In genomic region chr3:129185774-129186173, GRCh38 we compare ENCODE assay signal across 11 cellular contexts. TPM values are rescaled to one million over a fixed set of nuclear protein-coding genes. Genes with fewer than 3 reads are reported as not detected.
A peak's percentile ranks its signal among the peaks of the same experiment; 100 is the strongest.
DNase-seq lines count a peak whose midpoint lies in the region; ATAC-seq and TF ChIP-seq lines count a peak whose summit lies in the region.
"Had no signal": no experiment of that assay in that cellular context is flagged by ENCODE, and none has a peak within 500 bp of the region (broad histone marks: within the 10 kb centered on the region; RNA-seq: fewer than 3 reads in every experiment).

No MANE protein-coding gene starts in this region.

- peak overlapping the region; percentile 97 for H3K4me3 ChIP-seq in psoas muscle

- TF ChIP-seq CTCF in brain (conservative IDR thresholded peaks at IDR 0.05) (no peak), psoas muscle (IDR thresholded peaks at IDR 0.05) (no peak), osteocyte (IDR thresholded peaks at IDR 0.05) (no peak)

- H3K36me3 Mint-ChIP-seq in activated naive CD4-positive, alpha-beta T cell treated with anti-CD3 and anti-CD28 coated beads for 36 hours (ENCODE audit: low read depth) = peaks cover 25% of the 10 kb centered on the region
- H3K36me3 Mint-ChIP-seq in activated naive CD4-positive, alpha-beta T cell treated with anti-CD3 and anti-CD28 coated beads, Interleukin-2, amount 50 U/mL, for 72 hours = peaks cover 31% of the 10 kb centered on the region in 2 donors
- H3K36me3 Mint-ChIP-seq in brain (peaks cover 21% of the 10 kb centered on the region), osteocyte (ENCODE audit: unreplicated experiment) (peaks cover 3% of the 10 kb centered on the region)

- no peak for ATAC-seq in activated naive CD4-positive, alpha-beta T cell treated with anti-CD3 and anti-CD28 coated beads, Interleukin-2, amount 50 U/mL, for 72 hours
- ATAC-seq in psoas muscle (no peak), GM21786 (IDR thresholded peaks at IDR 0.05; ENCODE audit: unreplicated experiment) (no peak), HG03354 (IDR thresholded peaks at IDR 0.05; ENCODE audit: poor library complexity, severe bottlenecking, unreplicated experiment) (no peak)

- CTCF ChIA-PET in activated naive CD4-positive, alpha-beta T cell treated with anti-CD3 and anti-CD28 coated beads for 36 hours (lab: Charles Lee) = interaction anchor here (0.6 to 4.2 kb wide), 7 partner anchors 24 to 642 kb away, joined by 3 to 14 read pairs (median 3); partner anchors contain the start of gene COPG1

- H3K4me1 ChIP-seq in psoas muscle = peaks cover 32% of the 10 kb centered on the region

- DNase-seq in activated naive CD4-positive, alpha-beta T cell treated with anti-CD3 and anti-CD28 coated beads for 36 hours = no peak
- DNase-seq in activated naive CD4-positive, alpha-beta T cell treated with anti-CD3 and anti-CD28 coated beads, Interleukin-2, amount 50 U/mL, for 72 hours (ENCODE audit: low spot score in 2 of 2) = no peak
- peak; percentile 31 for DNase-seq in OCI-M1 (lab: John Stamatoyannopoulos, UW)
- DNase-seq in psoas muscle = no peak
- no peak for DNase-seq in osteocyte (ENCODE audit: extremely low spot score, unreplicated experiment)
- DNase-seq: HFFc6, NCI-H1048, trophoblast cell had no signal

- H3K9me3 ChIP-seq in psoas muscle = no peaks in the 10 kb centered on the region

- H3K36me3 ChIP-seq in psoas muscle (ENCODE audit: insufficient read depth in 1 of 2, low read depth in 1 of 2) = no peaks in the 10 kb centered on the region

- no peaks in the 10 kb centered on the region for H3K9me3 Mint-ChIP-seq in activated naive CD4-positive, alpha-beta T cell treated with anti-CD3 and anti-CD28 coated beads for 36 hours
- no peaks in the 10 kb centered on the region for H3K9me3 Mint-ChIP-seq in activated naive CD4-positive, alpha-beta T cell treated with anti-CD3 and anti-CD28 coated beads, Interleukin-2, amount 50 U/mL, for 72 hours
- H3K9me3 Mint-ChIP-seq in brain (peaks cover 0 to 3% (median 0%) of the 10 kb centered on the region in 5 experiments), osteocyte (ENCODE audit: unreplicated experiment) (no peaks in the 10 kb centered on the region)
- H3K9me3 Mint-ChIP-seq: HFFc6 had no signal

- H3K27me3 ChIP-seq in psoas muscle (ENCODE audit: insufficient read depth in 3 of 3, low read length in 2 of 3) = no peaks in the 10 kb centered on the region

- intact Hi-C loops in activated naive CD4-positive, alpha-beta T cell treated with anti-CD3 and anti-CD28 coated beads for 36 hours (cut with micrococcal nuclease) = no loop called here
- intact Hi-C loops in psoas muscle (cut with DNase I) = no loop called here

- H3K4me1 Mint-ChIP-seq in activated naive CD4-positive, alpha-beta T cell treated with anti-CD3 and anti-CD28 coated beads for 36 hours (ENCODE audit: low read depth) = peaks cover 17% of the 10 kb centered on the region
- peaks cover 50% of the 10 kb centered on the region for H3K4me1 Mint-ChIP-seq in brain
- H3K4me1 Mint-ChIP-seq in osteocyte (ENCODE audit: unreplicated experiment) = peaks cover 24% of the 10 kb centered on the region

- H3K27me3 Mint-ChIP-seq in activated naive CD4-positive, alpha-beta T cell treated with anti-CD3 and anti-CD28 coated beads for 36 hours (ENCODE audit: low read depth) = no peaks in the 10 kb centered on the region
- peaks cover 10% of the 10 kb centered on the region for H3K27me3 Mint-ChIP-seq in brain
- no peaks in the 10 kb centered on the region for H3K27me3 Mint-ChIP-seq in osteocyte (ENCODE audit: unreplicated experiment)

- peak overlapping the region; percentile 100 for H3K27ac ChIP-seq in psoas muscle

- H3K27ac Mint-ChIP-seq in activated naive CD4-positive, alpha-beta T cell treated with anti-CD3 and anti-CD28 coated beads for 36 hours = no peak overlapping the region
- H3K27ac Mint-ChIP-seq in activated naive CD4-positive, alpha-beta T cell treated with anti-CD3 and anti-CD28 coated beads, Interleukin-2, amount 50 U/mL, for 72 hours = no peak overlapping the region
- H3K27ac Mint-ChIP-seq in brain (peak overlapping the region in 2 of 5 experiments; percentile 57 to 81), osteocyte (ENCODE audit: unreplicated experiment) (no peak overlapping the region)
- H3K27ac Mint-ChIP-seq: HFFc6 had no signal

- peak overlapping the region; percentile 21 for H3K4me3 Mint-ChIP-seq in activated naive CD4-positive, alpha-beta T cell treated with anti-CD3 and anti-CD28 coated beads for 36 hours
- H3K4me3 Mint-ChIP-seq in brain (peak overlapping the region; percentile 50 to 97 (median 62)), osteocyte (ENCODE audit: unreplicated experiment) (no peak overlapping the region)
- H3K4me3 Mint-ChIP-seq: HFFc6 had no signal

- 64 to 81% (median 65%) methylated on average over 3 of the region's 3 CpGs for WGBS in psoas muscle, 3 donors

RNA-seq across cellular contexts. Expression of gene CNBP, which starts 2.1 kb away (rescaled TPM):
- 100 to 1,000 TPM; 490 to 500 TPM for total RNA-seq in activated naive CD4-positive, alpha-beta T cell treated with anti-CD3 and anti-CD28 coated beads for 36 hours
- 100 to 1,000 TPM; 282 to 299 TPM for total RNA-seq in activated naive CD4-positive, alpha-beta T cell treated with anti-CD3 and anti-CD28 coated beads, Interleukin-2, amount 50 U/mL, for 72 hours
- polyA plus RNA-seq in brain (ENCODE audit: insufficient read depth, low read depth, low replicate concordance) = 270 TPM
- 100 to 1,000 TPM; 754 to 850 (median 816) TPM for total RNA-seq in psoas muscle
- polyA plus RNA-seq in psoas muscle = 100 to 1,000 TPM; 423 to 678 (median 575) TPM
- total RNA-seq in osteocyte = 199 and 203 TPM in 2 replicates

RNA-seq across cellular contexts. Expression of gene ISY1, which starts 24.9 kb away (rescaled TPM):
- total RNA-seq in activated naive CD4-positive, alpha-beta T cell treated with anti-CD3 and anti-CD28 coated beads for 36 hours = 10 to 100 TPM; 56.8 to 65.4 TPM
- 10 to 100 TPM; 69.9 to 84.0 TPM for total RNA-seq in activated naive CD4-positive, alpha-beta T cell treated with anti-CD3 and anti-CD28 coated beads, Interleukin-2, amount 50 U/mL, for 72 hours
- polyA plus RNA-seq in brain (ENCODE audit: insufficient read depth, low read depth, low replicate concordance) = 33.2 TPM
- total RNA-seq in psoas muscle = 10 to 100 TPM; 25.9 to 39.3 (median 31.7) TPM
- 10 to 100 TPM; 27.6 to 56.0 (median 42.8) TPM for polyA plus RNA-seq in psoas muscle
- total RNA-seq in osteocyte = 42.2 and 42.6 TPM in 2 replicates
